Comparison of ENCODE assay signal across 6 cellular contexts in genomic region chr17:61825448-61826137, GRCh38.
"Had no signal": no experiment of that assay in that cellular context is flagged by ENCODE, and none has a peak within 500 bp of the region (broad histone marks: within the 10 kb centered on the region; RNA-seq: fewer than 3 reads in every experiment).

No MANE protein-coding gene starts in this region.

- FAIRE-seq: GM12891, GM12892, GM18507, GM19239 had no signal

- DNase-seq: GDM1, GF-D8 had no signal
